In genomic region chr12:48788522-48788851, GRCh38 we compare ENCODE assay signal across 8 cellular contexts. TPM values are rescaled to one million over a fixed set of nuclear protein-coding genes. Genes with fewer than 3 reads are reported as not detected.
DNase-seq lines count a peak whose midpoint lies in the region; FAIRE-seq and TF ChIP-seq lines count a peak whose summit lies in the region.

No MANE protein-coding gene starts in this region.

- POLR2A ChIA-PET in BJ (lab: Charles Lee): interaction anchor here (0.9 kb wide), 1 partner anchor 27 kb away, joined by 5 read pairs; no protein-coding TSS in a partner anchor

- CTCF ChIA-PET in BJ (lab: Yijun Ruan, JAX): interaction anchor here (1.0 to 13.2 kb wide), 5 partner anchors 17 to 189 kb away, joined by 3 to 226 read pairs (median 3); partner anchors contain the start of gene WNT1

- DNase-seq in BJ (ENCODE audit: low read depth) (no peak), MM.1S (no peak), endodermal cell (peak; percentile 66), NCI-H69 (lab: John Stamatoyannopoulos, UW) (no peak), KG1 (lab: John Stamatoyannopoulos, UW) (no peak), COLO668 (lab: John Stamatoyannopoulos, UW; ENCODE audit: unreplicated experiment) (no peak), D721Med (ENCODE audit: insufficient read length, low spot score) (no peak)

- H3K36me3 Mint-ChIP-seq in endodermal cell (ENCODE audit: low read depth): peaks cover under 1% of the 10 kb centered on the region

- H3K4me1 Mint-ChIP-seq in endodermal cell: peaks cover 19% of the 10 kb centered on the region

- H3K4me3 ChIP-seq in BJ (ENCODE audit: low read depth, low read length) (peak overlapping the region; percentile 90), MM.1S (ENCODE audit: low read length) (peak overlapping the region; percentile 85), endodermal cell (ENCODE audit: low read length) (peak overlapping the region; percentile 85), neuron (ENCODE audit: low read length) (peak overlapping the region; percentile 86)

- peaks cover 16% of the 10 kb centered on the region for H3K27me3 Mint-ChIP-seq in endodermal cell (ENCODE audit: insufficient read depth)

- no peaks in the 10 kb centered on the region for H3F3A ChIP-seq in MM.1S (ENCODE audit: insufficient read depth, low read length)

- H3K9me3 ChIP-seq in MM.1S (replicated peaks; ENCODE audit: insufficient read depth, low read length) (no peaks in the 10 kb centered on the region), endodermal cell (ENCODE audit: control insufficient read depth, low read length) (no peaks in the 10 kb centered on the region), neuron (ENCODE audit: low read length) (no peaks in the 10 kb centered on the region)

- H3K4me3 Mint-ChIP-seq in endodermal cell: peak overlapping the region; percentile 83

- no peaks in the 10 kb centered on the region for H4K20me1 ChIP-seq in MM.1S (ENCODE audit: insufficient read depth, low read length)

- H3K9me3 Mint-ChIP-seq in endodermal cell: no peaks in the 10 kb centered on the region

- TF ChIP-seq CTCF in BJ (IDR thresholded peaks at IDR 0.05; ENCODE audit: insufficient read depth, low read depth, low read length) (no peak), MM.1S (IDR thresholded peaks at IDR 0.05; ENCODE audit: low read length) (no peak), endodermal cell (conservative IDR thresholded peaks at IDR 0.05) (no peak), D721Med (IDR thresholded peaks at IDR 0.05; ENCODE audit: insufficient read depth, missing control alignments) (no peak)

- peak overlapping the region; percentile 69 for H3K9ac ChIP-seq in MM.1S (ENCODE audit: low read length)
- peak overlapping the region; percentile 55 for H3K9ac ChIP-seq in endodermal cell (ENCODE audit: extremely low read depth, low read length, poor library complexity, severe bottlenecking)

- H3K27ac ChIP-seq in MM.1S (ENCODE audit: low read length): no peak overlapping the region
- H3K27ac ChIP-seq in endodermal cell (ENCODE audit: low read depth, low read length): no peak overlapping the region

- 0 to 1% methylated on average over 4 to 24 of the region's 25 CpGs for WGBS in endodermal cell (ENCODE audit: insufficient coverage in 1 of 2, insufficient read length in 1 of 2), 2 experiments

- H3K9me2 ChIP-seq in MM.1S (replicated peaks; ENCODE audit: insufficient read depth, low read length): no peaks in the 10 kb centered on the region

- peak overlapping the region; percentile 85 for H3K4me2 ChIP-seq in MM.1S (ENCODE audit: low read depth, low read length)

- H3K27me3 ChIP-seq in BJ (ENCODE audit: control insufficient read depth, insufficient read depth, low read length) (no peaks in the 10 kb centered on the region), MM.1S (replicated peaks; ENCODE audit: insufficient read depth, low read length) (no peaks in the 10 kb centered on the region), endodermal cell (ENCODE audit: control insufficient read depth, insufficient read depth, low read length, poor library complexity, severe bottlenecking) (no peaks in the 10 kb centered on the region), neuron (ENCODE audit: insufficient read depth, low read length) (no peaks in the 10 kb centered on the region)

- no peak for FAIRE-seq in D721Med (lab: Jason Lieb, UNC)

- H3K79me2 ChIP-seq in MM.1S (ENCODE audit: low read length): peaks cover 12% of the 10 kb centered on the region; the same call in 1 of the 2 replicates

- H3K4me1 ChIP-seq in MM.1S (ENCODE audit: low read length) (peaks cover 7% of the 10 kb centered on the region), endodermal cell (ENCODE audit: control insufficient read depth, insufficient read depth, low read length) (no peaks in the 10 kb centered on the region), neuron (ENCODE audit: insufficient read depth, low read length) (peaks cover 22% of the 10 kb centered on the region)

- H3K27ac Mint-ChIP-seq in endodermal cell: peak overlapping the region; percentile 92

- H2AFZ ChIP-seq in MM.1S (ENCODE audit: low read length): peak overlapping the region; percentile 62
- peak overlapping the region; percentile 29 for H2AFZ ChIP-seq in neuron (ENCODE audit: low read depth, low read length)

- H3K36me3 ChIP-seq in BJ (ENCODE audit: control insufficient read depth, insufficient read depth, low read length) (no peaks in the 10 kb centered on the region), MM.1S (replicated peaks; ENCODE audit: insufficient read depth, low read length) (no peaks in the 10 kb centered on the region), endodermal cell (ENCODE audit: control insufficient read depth, insufficient read depth, low read length) (no peaks in the 10 kb centered on the region), neuron (ENCODE audit: insufficient read depth, low read length) (peaks cover under 1% of the 10 kb centered on the region)

RNA-seq across cellular contexts. Expression of gene ADCY6, which starts 0.4 kb away (rescaled TPM):
- polyA plus RNA-seq in BJ (2011; rRNA removed): 27.8 and 37.9 TPM in 2 replicates
- 26.1 and 54.9 TPM in 2 replicates for polyA minus RNA-seq in BJ (2011; rRNA and poly(A)+ RNA removed)
- total RNA-seq in endodermal cell: 10 to 100 TPM; 52.8 to 58.6 TPM
- polyA plus RNA-seq in endodermal cell (2013, experiment 1 of 2): 41.9 TPM
- polyA plus RNA-seq in endodermal cell (2013, experiment 2 of 2): 38.2 TPM

RNA-seq across cellular contexts. Expression of gene CACNB3, which starts 29.8 kb away (rescaled TPM):
- 24.2 and 48.2 TPM in 2 replicates for polyA plus RNA-seq in BJ (2011; rRNA removed)
- polyA minus RNA-seq in BJ (2011; rRNA and poly(A)+ RNA removed): 26.6 and 32.2 TPM in 2 replicates
- 10 to 100 TPM; 40.6 to 59.9 TPM for total RNA-seq in endodermal cell
- 57.5 TPM for polyA plus RNA-seq in endodermal cell (2013, experiment 1 of 2)
- 51.8 TPM for polyA plus RNA-seq in endodermal cell (2013, experiment 2 of 2)
